ENCODE assay signal across 5 cellular contexts in the genomic region with DNA sequence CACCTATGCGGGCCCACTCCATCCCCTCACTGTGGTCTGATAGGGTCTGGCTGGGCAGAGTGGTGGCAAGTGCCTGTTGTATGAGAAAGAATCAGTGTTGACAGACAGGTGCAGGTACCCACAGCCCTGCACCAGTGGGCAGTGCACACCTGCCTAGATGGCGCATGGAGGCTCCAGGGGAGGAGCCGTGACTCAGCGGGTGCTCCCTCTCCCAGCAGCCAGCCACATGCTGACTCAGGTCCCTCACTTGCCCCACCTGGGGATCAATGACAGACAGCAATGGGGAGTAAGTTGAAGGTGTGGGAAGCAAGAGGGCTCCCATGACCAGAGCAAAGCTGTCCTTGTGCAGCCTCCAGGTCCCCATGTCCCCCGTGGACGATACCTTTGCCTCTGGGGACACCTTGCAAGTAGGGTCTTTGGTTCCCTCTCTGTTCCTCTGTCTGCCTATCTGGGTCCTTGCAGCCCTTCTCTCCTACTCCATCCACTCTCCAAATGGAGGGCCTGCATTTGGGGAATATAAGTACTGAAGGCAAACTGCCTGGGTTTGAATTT. TPM values are rescaled to one million over a fixed set of nuclear protein-coding genes. Genes with fewer than 3 reads are reported as not detected.
"Had no signal": no experiment of that assay in that cellular context is flagged by ENCODE, and none has a peak within 500 bp of the region (broad histone marks: within the 10 kb centered on the region; RNA-seq: fewer than 3 reads in every experiment).

No MANE protein-coding gene starts in this region.

RNA-seq across cellular contexts. Expression of a gene that starts 24.6 kb away (rescaled TPM):
- total RNA-seq: activated CD4-positive, alpha-beta T cell treated with anti-CD3 and anti-CD28 coated beads for 36 hours; activated CD8-positive, alpha-beta memory T cell treated with anti-CD3 and anti-CD28 coated beads for 36 hours; astrocyte; cardiac muscle cell; Right ventricle myocardium inferior had no signal
- polyA plus RNA-seq: cardiac muscle cell had no signal
